Comparison of ENCODE assay signal across 19 cellular contexts in genomic region chr11:35043933-35044332, GRCh38.
A peak's percentile ranks its signal among the peaks of the same experiment; 100 is the strongest.
DNase-seq lines count a peak whose midpoint lies in the region; ATAC-seq, FAIRE-seq and TF ChIP-seq lines count a peak whose summit lies in the region.
"Had no signal": no experiment of that assay in that cellular context is flagged by ENCODE, and none has a peak within 500 bp of the region (broad histone marks: within the 10 kb centered on the region; RNA-seq: fewer than 3 reads in every experiment).

No MANE protein-coding gene starts in this region.

- H2AFZ ChIP-seq in HCT116 (ENCODE audit: low read depth, low read length, poor library complexity, severe bottlenecking) = peak overlapping the region; percentile 58

- CTCF ChIA-PET in HCT116 (lab: Charles Lee) = no interaction called here

- H3K9me3 ChIP-seq in BLaER1 = peaks cover 66% of the 10 kb centered on the region
- no peaks in the 10 kb centered on the region for H3K9me3 ChIP-seq in HCT116 (ENCODE audit: control insufficient read depth in 1 of 2, insufficient read depth in 1 of 2, low read depth in 1 of 2, low read length in 2 of 2)
- H3K9me3 ChIP-seq in right cardiac atrium (ENCODE audit: control insufficient read depth, low read length) = no peaks in the 10 kb centered on the region
- no peaks in the 10 kb centered on the region for H3K9me3 ChIP-seq in small intestine (ENCODE audit: control insufficient read depth, low read depth)
- H3K9me3 ChIP-seq: sigmoid colon had no signal

- TF ChIP-seq POLR2A in HCT116 (IDR thresholded peaks at IDR 0.05; ENCODE audit: borderline replicate concordance, extremely low read depth, insufficient read depth, insufficient read length) = no peak

- H3K9ac ChIP-seq in BLaER1 = no peak overlapping the region
- no peak overlapping the region for H3K9ac ChIP-seq in HCT116 (ENCODE audit: low read length)

- ATAC-seq in HCT116 (peak; percentile 53), right cardiac atrium (peak; percentile 40 to 51), HG02798 (IDR thresholded peaks at IDR 0.05; ENCODE audit: poor library complexity, unreplicated experiment) (no peak), esophagus mucosa (no peak)
- ATAC-seq: activated CD8-positive, alpha-beta memory T cell treated with anti-CD3 and anti-CD28 coated beads, Interleukin-2, amount 10 ng/mL, durations not matched to agents 7 days and 5 days had no signal

- TF ChIP-seq CTCF in HCT116 (IDR thresholded peaks at IDR 0.05 in 2 of 3, conservative IDR thresholded peaks at IDR 0.05 in 1 of 3; ENCODE audit: borderline replicate concordance in 1 of 3, insufficient read depth in 1 of 3, low read depth in 2 of 3, low read length in 2 of 3) = no peak

- DNase-seq in HCT116 (ENCODE audit: low read depth, low spot score) = no peak
- DNase-seq in SIG-M5 (lab: John Stamatoyannopoulos, UW) = peak; percentile 61
- DNase-seq in right cardiac atrium = no peak
- no peak for DNase-seq in SW 1271 (lab: John Stamatoyannopoulos, UW)
- no peak for DNase-seq in small intestine
- DNase-seq: activated CD8-positive, alpha-beta memory T cell treated with anti-CD3 and anti-CD28 coated beads, Interleukin-2, amount 10 ng/mL, durations not matched to agents 7 days and 5 days; activated naive CD4-positive, alpha-beta T cell treated with anti-CD3 and anti-CD28 coated beads, Interleukin-2, amount 50 U/mL, for 16 hours; endodermal cell; glutamatergic neuron; HCEC 1CT; MG63; NCI-H510A treated with DMSO at 0.1 percent for 48 hours; nephron progenitor cell; sigmoid colon had no signal

- POLR2A ChIA-PET in HCT116 (lab: Charles Lee) = interaction anchor here (0.9 to 1.2 kb wide), 2 partner anchors 13 to 96 kb away, joined by 3 read pairs; no protein-coding TSS in a partner anchor

- 81% methylated on average over 1 of the region's 1 CpG for WGBS in right cardiac atrium
- WGBS in small intestine, 3 donors = 75 to 88% (median 84%) methylated on average over 1 of the region's 1 CpG

- no peaks in the 10 kb centered on the region for H3K27me3 ChIP-seq in BLaER1
- no peaks in the 10 kb centered on the region for H3K27me3 ChIP-seq in HCT116 (ENCODE audit: insufficient read depth, low read length)
- H3K27me3 ChIP-seq in right cardiac atrium (ENCODE audit: control insufficient read depth, insufficient read depth) = no peaks in the 10 kb centered on the region
- H3K27me3 ChIP-seq in small intestine (ENCODE audit: control insufficient read depth in 2 of 2, insufficient read depth in 2 of 2, low read length in 2 of 2) = no peaks in the 10 kb centered on the region
- H3K27me3 ChIP-seq: MG63, sigmoid colon had no signal

- H3K4me3 ChIP-seq in BLaER1 (no peak overlapping the region), HCT116 (replicated peaks in 1 of 2; ENCODE audit: low read depth in 1 of 2, low read length in 2 of 2) (no peak overlapping the region), right cardiac atrium (ENCODE audit: low read length) (no peak overlapping the region), small intestine (ENCODE audit: low read depth in 1 of 2, low read length in 2 of 2) (no peak overlapping the region)
- H3K4me3 ChIP-seq: MG63, sigmoid colon had no signal

- FAIRE-seq in small intestine (lab: Jason Lieb, UNC) = no peak
- FAIRE-seq: G401.6, TTC549 had no signal

- H4K20me1 ChIP-seq in BLaER1 (no peaks in the 10 kb centered on the region), HCT116 (ENCODE audit: insufficient read depth) (no peaks in the 10 kb centered on the region)

- H3K79me2 ChIP-seq in HCT116 (ENCODE audit: insufficient read depth, low read length) = no peaks in the 10 kb centered on the region

- H3K9me2 ChIP-seq in HCT116 (ENCODE audit: insufficient read depth) = no peaks in the 10 kb centered on the region

- intact Hi-C loops in HCT116 (cut with micrococcal nuclease) = no loop called here
- intact Hi-C loops in right cardiac atrium (cut with DNase I) = no loop called here

- H3K27ac ChIP-seq in BLaER1 (0 out of 2 replicates have a peak overlapping the region, but pooled peaks have one; percentile 6), HCT116 (ENCODE audit: low read depth, low read length) (no peak overlapping the region), right cardiac atrium (ENCODE audit: low read length) (no peak overlapping the region), small intestine (ENCODE audit: low read depth in 1 of 2, low read length in 1 of 2) (no peak overlapping the region)
- H3K27ac ChIP-seq: sigmoid colon had no signal

- H3K4me1 ChIP-seq in BLaER1 = peaks cover 63% of the 10 kb centered on the region
- peaks cover 5 to 22% of the 10 kb centered on the region in 2 experiments; a peak in 2 of 4 replicates for H3K4me1 ChIP-seq in HCT116 (ENCODE audit: control insufficient read depth in 1 of 2, insufficient read depth in 2 of 2, low read length in 2 of 2)
- H3K4me1 ChIP-seq in right cardiac atrium (ENCODE audit: control insufficient read depth, insufficient read depth, low read length) = no peaks in the 10 kb centered on the region
- H3K4me1 ChIP-seq in small intestine (ENCODE audit: control insufficient read depth in 2 of 2, insufficient read depth in 1 of 2, low read depth in 1 of 2, low read length in 1 of 2) = peaks cover 2 to 3% of the 10 kb centered on the region in 2 donors

- no TSS peak for BruUV-seq in HCT116 (replicated peaks; lab: Mats Ljungman, UMichigan)

- TF ChIP-seq RAD21 in HCT116 (IDR thresholded peaks at IDR 0.05; ENCODE audit: low read depth) = no peak

- H3K4me2 ChIP-seq in BLaER1 (peak overlapping the region; percentile 77), HCT116 (ENCODE audit: low read length) (no peak overlapping the region)

- RAD21 ChIA-PET in HCT116 (lab: Charles Lee; ENCODE audit: low non-redundant PET in 1 of 2, low total read pairs in 2 of 2, uncharacterized antibody in 2 of 2, unreplicated experiment in 2 of 2) = no interaction called here

- H3K36me3 ChIP-seq in BLaER1 (peaks cover 10% of the 10 kb centered on the region), HCT116 (ENCODE audit: control insufficient read depth in 1 of 2, insufficient read depth in 2 of 2, low read length in 2 of 2) (no peaks in the 10 kb centered on the region), small intestine (ENCODE audit: control insufficient read depth in 2 of 2, insufficient read depth in 2 of 2, low read length in 2 of 2) (no peaks in the 10 kb centered on the region)
- H3K36me3 ChIP-seq: MG63, sigmoid colon had no signal

TF ChIP-seq in HCT116, 20 proteins besides CTCF, POLR2A, EP300 and RAD21:
- no peak for TF ChIP-seq ZBTB33 (IDR thresholded peaks at IDR 0.05; ENCODE audit: extremely low read depth, insufficient replicate concordance, low read length)
- no peak for TF ChIP-seq ZFX (IDR thresholded peaks at IDR 0.05)
- TF ChIP-seq ELF1 (IDR thresholded peaks at IDR 0.05; ENCODE audit: borderline replicate concordance, low read depth) = no peak
- TF ChIP-seq EZH2 (IDR thresholded peaks at IDR 0.05) = no peak
- no peak for TF ChIP-seq SRF (IDR thresholded peaks at IDR 0.05; ENCODE audit: low read depth)
- TF ChIP-seq TCF7L2 (IDR thresholded peaks at IDR 0.05; ENCODE audit: borderline replicate concordance, extremely low read depth, insufficient read depth, insufficient read length) = no peak
- no peak for TF ChIP-seq SIN3A (IDR thresholded peaks at IDR 0.05; ENCODE audit: low read depth)
- TF ChIP-seq POLR2AphosphoS5 (IDR thresholded peaks at IDR 0.05; ENCODE audit: low read depth, low read length) = no peak
- TF ChIP-seq ZNF274 (IDR thresholded peaks at IDR 0.05; ENCODE audit: low read depth, low read length) = no peak
- TF ChIP-seq SP1 (IDR thresholded peaks at IDR 0.05; ENCODE audit: low read depth) = no peak
- no peak for TF ChIP-seq CBX3 (IDR thresholded peaks at IDR 0.05; ENCODE audit: low read depth)

Comparison
In these comparisons a context has a peak if more than half of its experiments do, and no peak if none do; other contexts are left out.
1. ATAC-seq: peak in HCT116 (single experiment) and right cardiac atrium (2 of 2); none in HG02798 (single experiment) and esophagus mucosa (single experiment).